Comparison of ENCODE assay signal across 1 cellular context in the genomic region with DNA sequence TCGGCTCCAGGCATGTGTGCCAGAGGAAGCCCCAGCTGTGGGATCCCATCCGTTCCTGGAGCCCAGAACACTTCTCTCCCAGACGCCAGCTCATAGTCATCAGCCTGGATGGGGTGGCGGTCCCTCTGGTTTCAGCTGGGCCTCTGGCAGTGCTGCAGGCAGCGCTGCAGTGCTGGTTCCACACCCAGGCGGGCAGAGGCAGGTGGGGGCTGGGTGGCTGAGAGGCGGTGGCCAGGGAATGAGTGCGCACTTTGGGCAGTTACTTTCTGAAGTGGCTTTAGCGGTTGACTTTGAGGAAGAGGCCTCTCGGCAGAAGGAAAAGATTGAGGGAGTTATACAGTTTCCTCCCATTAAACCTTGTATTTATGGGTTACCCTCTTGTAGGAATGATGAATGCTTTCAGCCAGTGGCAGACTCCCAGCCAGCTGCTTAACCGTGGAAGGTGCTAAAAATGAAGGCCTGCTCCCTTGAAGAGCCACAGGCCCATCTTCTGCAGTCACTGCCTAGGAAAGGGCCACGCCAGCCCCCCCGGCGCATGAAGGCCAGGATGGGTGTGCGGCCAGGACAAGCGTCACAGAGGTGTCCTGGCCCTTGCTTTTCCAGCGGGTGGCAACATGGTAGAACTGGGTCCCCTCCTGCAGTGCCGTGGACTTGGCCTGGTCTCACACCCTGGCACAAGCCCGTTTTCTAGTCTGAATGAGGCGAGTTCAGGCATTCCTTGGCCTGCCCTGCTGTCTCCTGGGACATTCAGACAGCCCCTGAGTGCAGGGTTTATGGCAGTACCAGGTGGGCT.
TF ChIP-seq lines count a peak whose summit lies in the region.

No MANE protein-coding gene starts in this region.

TF ChIP-seq in WTC11, 78 proteins besides CTCF, POLR2A, EP300 and RAD21 (continued from another document):
- TF ChIP-seq, protein P1, sequence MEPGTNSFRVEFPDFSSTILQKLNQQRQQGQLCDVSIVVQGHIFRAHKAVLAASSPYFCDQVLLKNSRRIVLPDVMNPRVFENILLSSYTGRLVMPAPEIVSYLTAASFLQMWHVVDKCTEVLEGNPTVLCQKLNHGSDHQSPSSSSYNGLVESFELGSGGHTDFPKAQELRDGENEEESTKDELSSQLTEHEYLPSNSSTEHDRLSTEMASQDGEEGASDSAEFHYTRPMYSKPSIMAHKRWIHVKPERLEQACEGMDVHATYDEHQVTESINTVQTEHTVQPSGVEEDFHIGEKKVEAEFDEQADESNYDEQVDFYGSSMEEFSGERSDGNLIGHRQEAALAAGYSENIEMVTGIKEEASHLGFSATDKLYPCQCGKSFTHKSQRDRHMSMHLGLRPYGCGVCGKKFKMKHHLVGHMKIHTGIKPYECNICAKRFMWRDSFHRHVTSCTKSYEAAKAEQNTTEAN (CRISPR knock-in tag; IDR thresholded peaks at IDR 0.05) = no peak
- no peak for TF ChIP-seq JUN (CRISPR knock-in tag; IDR thresholded peaks at IDR 0.05)
